8 cellular contexts compared by ENCODE assay signal in the genomic region with DNA sequence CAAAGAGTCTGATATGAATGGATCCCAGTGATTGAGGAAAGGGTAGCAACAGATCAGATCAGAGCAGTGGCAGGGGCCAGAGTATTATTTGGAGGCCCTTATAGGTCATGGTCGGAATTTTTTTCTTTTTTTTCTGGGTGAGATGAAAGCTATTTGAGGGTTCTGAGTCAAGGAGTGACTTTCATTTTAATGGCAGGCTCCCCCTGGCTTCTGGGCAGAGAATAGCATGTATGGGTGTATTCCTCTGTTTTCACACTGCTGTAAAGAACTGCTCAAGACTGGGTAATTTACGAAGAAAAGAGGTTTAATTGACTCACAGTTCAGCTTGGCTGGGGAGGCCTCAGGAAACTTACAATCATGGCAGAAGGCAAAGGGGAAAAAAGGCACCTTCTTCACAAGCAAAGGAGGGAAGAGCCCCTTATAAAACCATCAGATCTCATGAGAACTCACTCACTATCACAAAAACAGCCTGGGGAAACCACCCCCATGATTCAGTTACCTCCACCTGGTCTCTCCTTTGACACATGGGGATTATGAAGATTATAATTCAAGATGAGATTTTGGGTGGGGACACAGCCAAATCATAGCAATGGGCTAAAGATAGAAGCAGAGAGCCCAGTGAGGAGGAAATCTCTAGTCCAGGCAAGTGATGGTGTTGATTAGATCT. TPM values are rescaled to one million over a fixed set of nuclear protein-coding genes. Genes with fewer than 3 reads are reported as not detected.
DNase-seq lines count a peak whose midpoint lies in the region; ATAC-seq, FAIRE-seq and TF ChIP-seq lines count a peak whose summit lies in the region.

No MANE protein-coding gene starts in this region.

- no peak overlapping the region for H3K4me3 ChIP-seq in AG09309 (ENCODE audit: control insufficient read depth, low read depth, low read length)
- no peak overlapping the region for H3K4me3 ChIP-seq in choroid plexus epithelial cell (ENCODE audit: low read depth, low read length)

- no peak for TF ChIP-seq POLR2A in H54 (IDR thresholded peaks at IDR 0.05; ENCODE audit: low read depth, low read length)

- no peak overlapping the region for H3K27ac Mint-ChIP-seq in T-helper 2 cell treated with Interferon-gamma antibody and Interleukin-4, amounts not matched to agents 5 μg/mL and 100 μg/mL, for 36 hours
- H3K27ac Mint-ChIP-seq in neural crest cell (ENCODE audit: unreplicated experiment) = no peak overlapping the region

- TF ChIP-seq CTCF in AG09309 (IDR thresholded peaks at IDR 0.05; ENCODE audit: control insufficient read depth, insufficient read depth, low read depth, low read length, missing control alignments) (peak; percentile 69), choroid plexus epithelial cell (conservative IDR thresholded peaks at IDR 0.05; ENCODE audit: low read depth, low read length) (peak; percentile 75), neural crest cell (conservative IDR thresholded peaks at IDR 0.05) (peak; percentile 65)

- peaks cover 14% of the 10 kb centered on the region for H3K36me3 Mint-ChIP-seq in T-helper 2 cell treated with Interferon-gamma antibody and Interleukin-4, amounts not matched to agents 5 μg/mL and 100 μg/mL, for 36 hours (ENCODE audit: low read depth)
- peaks cover 36% of the 10 kb centered on the region for H3K36me3 Mint-ChIP-seq in neural crest cell (ENCODE audit: low read depth)

- no peak for DNase-seq in AG09309 (ENCODE audit: low read depth)
- no peak for DNase-seq in H54 (ENCODE audit: insufficient read length, low spot score)
- peak; percentile 37 for DNase-seq in T-helper 2 cell treated with Interferon-gamma antibody and Interleukin-4, amounts not matched to agents 5 μg/mL and 100 μg/mL, for 36 hours (ENCODE audit: low spot score)
- DNase-seq in choroid plexus epithelial cell (ENCODE audit: low read depth) = peak; percentile 61
- no peak for DNase-seq in neural crest cell (ENCODE audit: low read depth, low spot score)
- DNase-seq in NCI-H774 (lab: John Stamatoyannopoulos, UW) = no peak
- DNase-seq in kidney glomerular epithelial cell (lab: John Stamatoyannopoulos, UW) = no peak

- no peak overlapping the region for H3K4me3 Mint-ChIP-seq in T-helper 2 cell treated with Interferon-gamma antibody and Interleukin-4, amounts not matched to agents 5 μg/mL and 100 μg/mL, for 36 hours
- H3K4me3 Mint-ChIP-seq in neural crest cell = no peak overlapping the region

- peak; percentile 15 for FAIRE-seq in H54 (lab: Jason Lieb, UNC)

- no peak for ATAC-seq in HG03457 (IDR thresholded peaks at IDR 0.05; ENCODE audit: unreplicated experiment)

- no peaks in the 10 kb centered on the region for H3K27me3 Mint-ChIP-seq in T-helper 2 cell treated with Interferon-gamma antibody and Interleukin-4, amounts not matched to agents 5 μg/mL and 100 μg/mL, for 36 hours (ENCODE audit: low read depth)
- H3K27me3 Mint-ChIP-seq in neural crest cell (ENCODE audit: low read depth) = peaks cover 2% of the 10 kb centered on the region

- H3K9me3 Mint-ChIP-seq in T-helper 2 cell treated with Interferon-gamma antibody and Interleukin-4, amounts not matched to agents 5 μg/mL and 100 μg/mL, for 36 hours = no peaks in the 10 kb centered on the region
- H3K9me3 Mint-ChIP-seq in neural crest cell = peaks cover 6% of the 10 kb centered on the region

- H3K4me1 Mint-ChIP-seq in T-helper 2 cell treated with Interferon-gamma antibody and Interleukin-4, amounts not matched to agents 5 μg/mL and 100 μg/mL, for 36 hours (ENCODE audit: low read depth) = peaks cover 30% of the 10 kb centered on the region
- peaks cover 14% of the 10 kb centered on the region for H3K4me1 Mint-ChIP-seq in neural crest cell

RNA-seq across cellular contexts. Expression of a gene that starts 3.0 kb away (rescaled TPM):
- total RNA-seq in neural crest cell = 7.4 and 9.4 TPM in 2 replicates

RNA-seq across cellular contexts. Expression of a gene that starts 7.2 kb away (rescaled TPM):
- total RNA-seq in neural crest cell = not detected in 2 replicates

RNA-seq across cellular contexts. Expression of a gene that starts 34.2 kb away (rescaled TPM):
- total RNA-seq in neural crest cell = 153 and 164 TPM in 2 replicates

RNA-seq across cellular contexts. Expression of a gene that starts 35.7 kb away (rescaled TPM):
- total RNA-seq in neural crest cell = 1.9 and 2.0 TPM in 2 replicates

Comparison
In these comparisons a context has a peak if more than half of its experiments do, and no peak if none do; other contexts are left out.
1. DNase-seq: peak in T-helper 2 cell treated with Interferon-gamma antibody and Interleukin-4, amounts not matched to agents 5 μg/mL and 100 μg/mL, for 36 hours (single experiment) and choroid plexus epithelial cell (single experiment); none in AG09309 (single experiment), H54 (single experiment), neural crest cell (single experiment), NCI-H774 (single experiment) and kidney glomerular epithelial cell (single experiment).
2. Peak in every context shown above with its lines, with median percentiles within 50 percentile points of each other: CTCF ChIP-seq.